Comparison of ENCODE assay signal across 1 cellular context in the genomic region with DNA sequence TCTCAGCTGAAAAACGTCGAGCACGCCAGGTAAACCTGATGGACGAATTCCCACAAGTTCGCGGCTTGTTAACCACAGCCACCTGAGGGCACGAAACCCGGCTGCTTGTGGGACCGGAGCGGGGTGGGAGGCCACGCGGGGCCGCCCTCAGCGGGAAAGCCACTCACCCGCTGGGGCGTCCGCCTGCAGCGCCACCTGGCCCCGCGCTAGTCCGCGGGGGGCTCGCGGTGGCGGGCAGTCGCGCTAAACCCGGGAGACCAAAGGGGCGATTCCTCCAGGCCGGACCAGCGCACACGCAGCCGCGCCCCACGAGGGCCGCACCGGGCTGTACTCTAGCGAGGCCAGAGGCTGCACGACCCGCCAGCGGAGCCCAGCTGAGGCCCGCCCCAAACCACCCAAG.
TF ChIP-seq lines count a peak whose summit lies in the region.

No MANE protein-coding gene starts in this region.

TF ChIP-seq in WTC11, 78 proteins besides CTCF, POLR2A, EP300 and RAD21:
- TF ChIP-seq FOXP1 (CRISPR knock-in tag; IDR thresholded peaks at IDR 0.05; ENCODE audit: borderline replicate concordance) = no peak
- TF ChIP-seq, protein P1, sequence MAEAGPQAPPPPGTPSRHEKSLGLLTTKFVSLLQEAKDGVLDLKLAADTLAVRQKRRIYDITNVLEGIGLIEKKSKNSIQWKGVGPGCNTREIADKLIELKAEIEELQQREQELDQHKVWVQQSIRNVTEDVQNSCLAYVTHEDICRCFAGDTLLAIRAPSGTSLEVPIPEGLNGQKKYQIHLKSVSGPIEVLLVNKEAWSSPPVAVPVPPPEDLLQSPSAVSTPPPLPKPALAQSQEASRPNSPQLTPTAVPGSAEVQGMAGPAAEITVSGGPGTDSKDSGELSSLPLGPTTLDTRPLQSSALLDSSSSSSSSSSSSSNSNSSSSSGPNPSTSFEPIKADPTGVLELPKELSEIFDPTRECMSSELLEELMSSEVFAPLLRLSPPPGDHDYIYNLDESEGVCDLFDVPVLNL (CRISPR knock-in tag; IDR thresholded peaks at IDR 0.05; ENCODE audit: borderline replicate concordance, low read depth) = no peak
- TF ChIP-seq KAT7 (CRISPR knock-in tag; IDR thresholded peaks at IDR 0.05; ENCODE audit: borderline replicate concordance) = no peak
- no peak for TF ChIP-seq TEAD1 (CRISPR knock-in tag; IDR thresholded peaks at IDR 0.05)
- TF ChIP-seq ETV6 (CRISPR knock-in tag; IDR thresholded peaks at IDR 0.05) = no peak
- TF ChIP-seq NFE2L1 (CRISPR knock-in tag; IDR thresholded peaks at IDR 0.05) = no peak
- TF ChIP-seq E2F1 (CRISPR knock-in tag; IDR thresholded peaks at IDR 0.05) = no peak
- no peak for TF ChIP-seq NR3C1 (CRISPR knock-in tag; conservative IDR thresholded peaks at IDR 0.05; ENCODE audit: low read depth)
- no peak for TF ChIP-seq FOXK1 (CRISPR knock-in tag; IDR thresholded peaks at IDR 0.05)
